Comparison of ENCODE assay signal across 8 cellular contexts in the genomic region with DNA sequence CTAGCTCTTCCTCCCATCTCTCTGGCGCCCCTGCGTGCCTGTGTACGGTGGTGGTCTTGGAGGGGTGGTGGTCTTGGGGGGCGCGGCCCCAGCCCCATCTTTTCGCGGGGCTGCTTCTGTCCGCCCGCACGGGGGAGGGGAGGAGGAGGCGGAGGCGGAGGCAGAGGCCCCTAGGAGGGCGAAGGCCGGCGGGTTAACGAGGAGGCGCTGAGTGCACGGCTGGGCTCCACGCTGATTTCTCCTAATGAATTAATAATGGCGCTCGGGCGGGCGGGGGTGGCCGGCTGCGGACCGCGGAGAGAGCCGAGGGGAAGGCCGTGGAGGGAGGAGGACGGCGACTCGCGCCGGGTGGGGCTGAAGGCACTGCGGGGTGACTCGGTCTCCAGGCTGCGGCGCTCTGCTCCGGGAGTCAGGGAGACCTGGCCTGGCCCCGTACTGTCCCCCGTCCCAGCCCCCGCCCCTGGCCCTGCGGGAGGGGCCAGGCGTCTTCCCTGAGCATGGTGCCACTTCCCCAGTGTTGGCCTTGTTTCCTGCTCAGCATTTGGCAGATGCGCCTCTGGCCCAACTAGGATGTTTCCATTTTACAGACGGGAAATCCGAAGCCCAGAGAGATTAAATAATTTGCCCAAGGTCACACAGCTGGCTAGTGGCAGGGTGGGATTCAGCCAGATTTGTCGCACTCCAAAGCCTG. TPM values are rescaled to one million over a fixed set of nuclear protein-coding genes. Genes with fewer than 3 reads are reported as not detected.
A peak's percentile ranks its signal among the peaks of the same experiment; 100 is the strongest.
DNase-seq lines count a peak whose midpoint lies in the region; ATAC-seq and TF ChIP-seq lines count a peak whose summit lies in the region.

No MANE protein-coding gene starts in this region.

- peaks cover 10% of the 10 kb centered on the region for H3K4me1 Mint-ChIP-seq in activated CD4-positive, alpha-beta T cell treated with anti-CD3 and anti-CD28 coated beads for 36 hours
- peaks cover 13 to 27% of the 10 kb centered on the region in 2 donors for H3K4me1 Mint-ChIP-seq in natural killer cell

- DNase-seq in activated CD4-positive, alpha-beta T cell treated with anti-CD3 and anti-CD28 coated beads for 36 hours, result peak; percentile 39
- no peak for DNase-seq in activated CD4-positive, alpha-beta T cell treated with anti-CD3 and anti-CD28 coated beads for 1 hour
- DNase-seq in SK-MEL-5 (ENCODE audit: low read depth, low spot score), result peak; percentile 41
- DNase-seq in fibroblast of gingiva (ENCODE audit: low read depth), result peak; percentile 18
- DNase-seq in natural killer cell, result no peak
- DNase-seq in NCI-H82 (lab: John Stamatoyannopoulos, UW), result no peak
- no peak for DNase-seq in cerebellar nuclear complex (lab: John Stamatoyannopoulos, UW)
- no peak for DNase-seq in stimulated activated CD4-positive, alpha-beta T cell treated with anti-CD3 and anti-CD28 coated beads, Interleukin-4, amount 100 ng/mL, for 24 hours

- peak overlapping the region; percentile 25 for H3K27ac Mint-ChIP-seq in activated CD4-positive, alpha-beta T cell treated with anti-CD3 and anti-CD28 coated beads for 36 hours
- no peak overlapping the region for H3K27ac Mint-ChIP-seq in natural killer cell

- CTCF ChIA-PET in activated CD4-positive, alpha-beta T cell treated with anti-CD3 and anti-CD28 coated beads for 36 hours (lab: Charles Lee), result interaction anchor here (0.6 to 1.1 kb wide), 4 partner anchors 22 to 151 kb away, joined by 3 read pairs; no protein-coding TSS in a partner anchor

- H3K4me3 Mint-ChIP-seq in activated CD4-positive, alpha-beta T cell treated with anti-CD3 and anti-CD28 coated beads for 36 hours, result peak overlapping the region; percentile 43
- peak overlapping the region; percentile 42 for H3K4me3 Mint-ChIP-seq in natural killer cell

- H3K36me3 Mint-ChIP-seq in activated CD4-positive, alpha-beta T cell treated with anti-CD3 and anti-CD28 coated beads for 36 hours (ENCODE audit: low read depth), result no peaks in the 10 kb centered on the region
- no peaks in the 10 kb centered on the region for H3K36me3 Mint-ChIP-seq in natural killer cell

- peaks cover 31% of the 10 kb centered on the region for H3K27me3 Mint-ChIP-seq in activated CD4-positive, alpha-beta T cell treated with anti-CD3 and anti-CD28 coated beads for 36 hours
- peaks cover 40 to 41% of the 10 kb centered on the region in 2 donors for H3K27me3 Mint-ChIP-seq in natural killer cell (ENCODE audit: low read depth in 2 of 2)

- peak; percentile 57 for ATAC-seq in activated CD4-positive, alpha-beta T cell treated with anti-CD3 and anti-CD28 coated beads for 36 hours
- peak in 2 of 3 donors; percentile 33 to 35 for ATAC-seq in natural killer cell

- TF ChIP-seq CTCF in natural killer cell (IDR thresholded peaks at IDR 0.05), result no peak

- in situ Hi-C loops in SK-MEL-5 (cut with HindIII; ENCODE audit: low pct_unique_long_range_greater_than_20kb, low sequenced_read_pairs), result no loop called here

- no peaks in the 10 kb centered on the region for H3K9me3 Mint-ChIP-seq in activated CD4-positive, alpha-beta T cell treated with anti-CD3 and anti-CD28 coated beads for 36 hours (ENCODE audit: low read depth)
- H3K9me3 Mint-ChIP-seq in natural killer cell, result no peaks in the 10 kb centered on the region

- intact Hi-C loops in activated CD4-positive, alpha-beta T cell treated with anti-CD3 and anti-CD28 coated beads for 36 hours (cut with DNase I, micrococcal nuclease), result loop anchor here in 1 of 2 experiments (10.0 kb wide), 1 partner anchor 286 kb away; no protein-coding TSS in a partner anchor
- intact Hi-C loops in natural killer cell (cut with micrococcal nuclease), result no loop called here

- POLR2A ChIA-PET in activated CD4-positive, alpha-beta T cell treated with anti-CD3 and anti-CD28 coated beads for 36 hours (lab: Charles Lee), result no interaction called here

RNA-seq across cellular contexts. Expression of gene GAREM2, which starts 6.0 kb away (rescaled TPM):
- total RNA-seq in activated CD4-positive, alpha-beta T cell treated with anti-CD3 and anti-CD28 coated beads for 36 hours, result 1 to 10 TPM; 3.2 to 5.7 TPM
- 4.0 and 5.0 TPM in 2 replicates for total RNA-seq in SK-MEL-5 (2014; rRNA removed; shearing (Covaris generic))
- 7.4 and 11.5 TPM in 2 replicates for polyA plus RNA-seq in SK-MEL-5 (2015; cell fraction: cytosol; rRNA removed)
- 4.4 and 7.6 TPM in 2 replicates for polyA plus RNA-seq in SK-MEL-5 (2015; cell fraction: nucleus; rRNA removed)
- 1 to 10 TPM; 7.1 to 9.2 (median 7.2) TPM for total RNA-seq in natural killer cell

Comparison
In these comparisons a context has a peak if more than half of its experiments do, and no peak if none do; other contexts are left out.
1. DNase-seq: peak in activated CD4-positive, alpha-beta T cell treated with anti-CD3 and anti-CD28 coated beads for 36 hours (single experiment), SK-MEL-5 (single experiment) and fibroblast of gingiva (single experiment); none in activated CD4-positive, alpha-beta T cell treated with anti-CD3 and anti-CD28 coated beads for 1 hour (single experiment), natural killer cell (single experiment), NCI-H82 (single experiment), cerebellar nuclear complex (0 of 2) and stimulated activated CD4-positive, alpha-beta T cell treated with anti-CD3 and anti-CD28 coated beads, Interleukin-4, amount 100 ng/mL, for 24 hours (single experiment).